23 cellular contexts compared by ENCODE assay signal in the genomic region with DNA sequence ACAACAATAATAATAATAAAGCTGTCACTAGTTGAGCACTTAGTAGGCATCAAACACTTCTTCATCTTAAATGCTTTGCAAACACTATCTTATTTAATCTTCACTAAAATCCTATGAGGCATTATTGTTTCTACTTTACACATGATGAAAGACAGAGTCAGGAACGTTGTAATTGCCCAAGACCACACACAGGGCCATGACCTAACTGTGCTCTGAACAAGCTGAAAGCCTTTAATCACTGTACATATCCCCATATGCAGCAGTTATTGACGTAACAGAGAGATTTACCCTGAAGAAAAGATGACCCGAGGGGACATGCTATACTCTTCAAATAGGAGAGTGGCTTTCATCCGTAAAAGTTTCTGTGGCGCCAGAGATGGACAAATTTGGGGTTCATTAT. TPM values are rescaled to one million over a fixed set of nuclear protein-coding genes. Genes with fewer than 3 reads are reported as not detected.
DNase-seq lines count a peak whose midpoint lies in the region; ATAC-seq and TF ChIP-seq lines count a peak whose summit lies in the region.
"Had no signal": no experiment of that assay in that cellular context is flagged by ENCODE, and none has a peak within 500 bp of the region (broad histone marks: within the 10 kb centered on the region; RNA-seq: fewer than 3 reads in every experiment).

No MANE protein-coding gene starts in this region.

- no peaks in the 10 kb centered on the region for H3K9me2 ChIP-seq in SK-N-SH

- 79% methylated on average over 5 of the region's 5 CpGs for WGBS in SK-N-SH (ENCODE audit: low lambda C conversion rate)

- H3K4me1 Mint-ChIP-seq in type B pancreatic cell (ENCODE audit: unreplicated experiment) = peaks cover 38% of the 10 kb centered on the region

- no peak overlapping the region for H3K4me2 ChIP-seq in SK-N-SH

- no peaks in the 10 kb centered on the region for H3K36me3 ChIP-seq in SK-N-SH (replicated peaks in 1 of 2; ENCODE audit: control insufficient read depth in 1 of 2, insufficient read depth in 2 of 2, low read length in 1 of 2)
- H3K36me3 ChIP-seq: gastrocnemius medialis, spleen, WERI-Rb-1 had no signal

- no peaks in the 10 kb centered on the region for H3K27me3 Mint-ChIP-seq in type B pancreatic cell
- H3K27me3 Mint-ChIP-seq: stimulated activated memory B cell treated with anti-CD40 and anti-IgM and Interleukin-4, amounts not matched to agents 10 μg/mL and 1 μg/mL and 100 μg/mL, for 72 hours had no signal

- peaks cover 11 to 24% of the 10 kb centered on the region in 2 experiments for H3K4me1 ChIP-seq in SK-N-SH (ENCODE audit: control insufficient read depth in 1 of 2, insufficient read depth in 2 of 2, low read depth in 1 of 2, low read length in 1 of 2)

- CTCF ChIA-PET in SK-N-SH (lab: Yijun Ruan, JAX) = no interaction called here

- H3K9ac ChIP-seq in SK-N-SH = no peak overlapping the region

- no peaks in the 10 kb centered on the region for H3K9me3 Mint-ChIP-seq in type B pancreatic cell
- H3K9me3 Mint-ChIP-seq: activated naive CD4-positive, alpha-beta T cell treated with anti-CD3 and anti-CD28 coated beads, Interleukin-2, amount 10 ng/mL, durations not matched to agents 7 days and 5 days; activated T-helper 1 cell treated with anti-CD3 and anti-CD28 coated beads, Interleukin-12 subunit alpha, Interleukin-12 subunit beta, Interleukin-2, Interleukin-4 antibody, amounts not matched to agents 30 ng/mL and 10 ng/mL and 1 ng/mL, durations not matched to agents 14 hours and 24 hours and 36 hours; natural killer cell treated with Interleukin-12 subunit alpha and Interleukin-12 subunit beta and Interleukin-15 and Interleukin-18, amount 100 ng/mL, for 72 hours; T-helper 1 cell treated with Interleukin-12 subunit alpha and Interleukin-12 subunit beta and Interleukin-4 antibody, amounts not matched to agents 30 μg/mL and 1 μg/mL, for 36 hours had no signal

- no peak for TF ChIP-seq CTCF in SK-N-SH (IDR thresholded peaks at IDR 0.05)
- TF ChIP-seq CTCF in fibroblast of mammary gland (conservative IDR thresholded peaks at IDR 0.05; ENCODE audit: control insufficient read depth, insufficient read depth, low read depth, low read length) = no peak
- no peak for TF ChIP-seq CTCF in type B pancreatic cell (conservative IDR thresholded peaks at IDR 0.05)

- no peak for TF ChIP-seq RAD21 in SK-N-SH (IDR thresholded peaks at IDR 0.05; ENCODE audit: low read length)

- no peaks in the 10 kb centered on the region for H4K20me1 ChIP-seq in SK-N-SH (ENCODE audit: insufficient read depth)

- H3K79me2 ChIP-seq in SK-N-SH (ENCODE audit: insufficient read depth) = peaks cover 70% of the 10 kb centered on the region

- no peak overlapping the region for H3K27ac Mint-ChIP-seq in type B pancreatic cell
- H3K27ac Mint-ChIP-seq: activated naive CD4-positive, alpha-beta T cell treated with anti-CD3 and anti-CD28 coated beads, Interleukin-2, amount 10 ng/mL, durations not matched to agents 7 days and 5 days; activated T-helper 1 cell treated with anti-CD3 and anti-CD28 coated beads, Interleukin-12 subunit alpha, Interleukin-12 subunit beta, Interleukin-2, Interleukin-4 antibody, amounts not matched to agents 30 ng/mL and 10 ng/mL and 1 ng/mL, durations not matched to agents 14 hours and 24 hours and 36 hours; natural killer cell treated with Interleukin-12 subunit alpha and Interleukin-12 subunit beta and Interleukin-15 and Interleukin-18, amount 100 ng/mL, for 72 hours; stimulated activated memory B cell treated with anti-CD40 and anti-IgM and Interleukin-4, amounts not matched to agents 10 μg/mL and 1 μg/mL and 100 μg/mL, for 72 hours had no signal

- DNase-seq in SK-N-SH = no peak
- DNase-seq in RPMI7951 (ENCODE audit: low read depth) = peak; percentile 28
- peak; percentile 82 for DNase-seq in fibroblast of mammary gland (ENCODE audit: low read depth)
- DNase-seq in type B pancreatic cell (ENCODE audit: extremely low spot score, unreplicated experiment) = no peak
- DNase-seq in COR-L47 (lab: John Stamatoyannopoulos, UW) = no peak
- DNase-seq in NCI-H524 treated with DMSO at 0.1 percent for 48 hours (lab: John Stamatoyannopoulos, UW) = no peak
- DNase-seq: activated naive CD4-positive, alpha-beta T cell treated with anti-CD3 and anti-CD28 coated beads, Interleukin-2, amount 10 ng/mL, durations not matched to agents 7 days and 5 days; caudate nucleus; DMS79 treated with DMSO at 0.1 percent for 48 hours; gastrocnemius medialis; left ventricle myocardium superior; NCI-H1417; NCI-H2081; spleen; stimulated activated CD4-positive, alpha-beta T cell treated with anti-CD3 and anti-CD28 coated beads, Interleukin-2, amount 100 ng/mL, for 48 hours; WERI-Rb-1 had no signal

- H3K4me3 ChIP-seq in SK-N-SH (ENCODE audit: low read depth in 2 of 2, low read length in 1 of 2) (no peak overlapping the region), fibroblast of mammary gland (ENCODE audit: control insufficient read depth, low read depth, low read length) (no peak overlapping the region)
- H3K4me3 ChIP-seq: gastrocnemius medialis, spleen had no signal

- H2AFZ ChIP-seq in SK-N-SH (ENCODE audit: low read depth) = no peak overlapping the region

- TF ChIP-seq EP300 in SK-N-SH (IDR thresholded peaks at IDR 0.05; ENCODE audit: borderline replicate concordance in 1 of 2, low read depth in 1 of 2, low read length in 1 of 2) = no peak

- no peaks in the 10 kb centered on the region for H3K27me3 ChIP-seq in SK-N-SH (ENCODE audit: insufficient read depth)
- H3K27me3 ChIP-seq: gastrocnemius medialis, spleen had no signal

- H3F3A ChIP-seq in SK-N-SH (replicated peaks; ENCODE audit: insufficient read depth) = peaks cover 41% of the 10 kb centered on the region

- peaks cover 8% of the 10 kb centered on the region for H3K36me3 Mint-ChIP-seq in type B pancreatic cell
- H3K36me3 Mint-ChIP-seq: activated naive CD4-positive, alpha-beta T cell treated with anti-CD3 and anti-CD28 coated beads, Interleukin-2, amount 10 ng/mL, durations not matched to agents 7 days and 5 days; natural killer cell treated with Interleukin-12 subunit alpha and Interleukin-12 subunit beta and Interleukin-15 and Interleukin-18, amount 100 ng/mL, for 72 hours; stimulated activated memory B cell treated with anti-CD40 and anti-IgM and Interleukin-4, amounts not matched to agents 10 μg/mL and 1 μg/mL and 100 μg/mL, for 72 hours had no signal

- ATAC-seq in SK-N-SH treated with all-trans-retinoic acid at 6 μM for 48 hours (no peak), HG03342 (IDR thresholded peaks at IDR 0.05; ENCODE audit: unreplicated experiment) (no peak)
- ATAC-seq: gastrocnemius medialis; HCT116; left ventricle myocardium superior; natural killer cell treated with Interleukin-12 subunit alpha and Interleukin-12 subunit beta and Interleukin-15 and Interleukin-18, amount 100 ng/mL, for 72 hours; stimulated activated memory B cell treated with anti-CD40 and anti-IgM and Interleukin-4, amounts not matched to agents 10 μg/mL and 1 μg/mL and 100 μg/mL, for 72 hours had no signal

- POLR2A ChIA-PET in SK-N-SH (lab: Yijun Ruan, JAX) = no interaction called here

- no peaks in the 10 kb centered on the region for H3K9me3 ChIP-seq in SK-N-SH
- H3K9me3 ChIP-seq: gastrocnemius medialis, spleen had no signal

- peak overlapping the region; percentile 9 for H3K4me3 Mint-ChIP-seq in type B pancreatic cell
- H3K4me3 Mint-ChIP-seq: activated naive CD4-positive, alpha-beta T cell treated with anti-CD3 and anti-CD28 coated beads, Interleukin-2, amount 10 ng/mL, durations not matched to agents 7 days and 5 days; activated T-helper 1 cell treated with anti-CD3 and anti-CD28 coated beads, Interleukin-12 subunit alpha, Interleukin-12 subunit beta, Interleukin-2, Interleukin-4 antibody, amounts not matched to agents 30 ng/mL and 10 ng/mL and 1 ng/mL, durations not matched to agents 14 hours and 24 hours and 36 hours; natural killer cell treated with Interleukin-12 subunit alpha and Interleukin-12 subunit beta and Interleukin-15 and Interleukin-18, amount 100 ng/mL, for 72 hours; stimulated activated memory B cell treated with anti-CD40 and anti-IgM and Interleukin-4, amounts not matched to agents 10 μg/mL and 1 μg/mL and 100 μg/mL, for 72 hours; T-helper 1 cell treated with Interleukin-12 subunit alpha and Interleukin-12 subunit beta and Interleukin-4 antibody, amounts not matched to agents 30 μg/mL and 1 μg/mL, for 36 hours had no signal

- H3K27ac ChIP-seq in SK-N-SH (ENCODE audit: low read depth in 2 of 2, low read length in 1 of 2) = peak overlapping the region in 1 of 2 experiments; percentile 100; a peak in 2 of 4 replicates
- H3K27ac ChIP-seq: gastrocnemius medialis, WERI-Rb-1 had no signal

TF ChIP-seq in SK-N-SH treated with all-trans-retinoic acid at 6 μM for 48 hours, 23 proteins besides CTCF, POLR2A, EP300 and RAD21:
- TF ChIP-seq ZNF70 (CRISPR knock-in tag; IDR thresholded peaks at IDR 0.05) = no peak
- 0 out of 2 replicates have a peak, but pooled peaks have one; percentile 11 for TF ChIP-seq ISL1 (CRISPR knock-in tag; IDR thresholded peaks at IDR 0.05)

TF ChIP-seq in SK-N-SH, 30 proteins besides CTCF, POLR2A, EP300 and RAD21 (continues in another document):
- TF ChIP-seq TCF12 (IDR thresholded peaks at IDR 0.05) (no peak), RFX5 (IDR thresholded peaks at IDR 0.05; ENCODE audit: low read length) (no peak), SIN3A (IDR thresholded peaks at IDR 0.05; ENCODE audit: borderline replicate concordance, low read depth, low read length) (no peak), NFIC (IDR thresholded peaks at IDR 0.05; ENCODE audit: borderline replicate concordance) (no peak), CHD2 (IDR thresholded peaks at IDR 0.05; ENCODE audit: low read length, partially characterized antibody) (no peak), MEF2A (IDR thresholded peaks at IDR 0.05; ENCODE audit: borderline replicate concordance, low read depth) (no peak)
- TF ChIP-seq, protein P1, sequence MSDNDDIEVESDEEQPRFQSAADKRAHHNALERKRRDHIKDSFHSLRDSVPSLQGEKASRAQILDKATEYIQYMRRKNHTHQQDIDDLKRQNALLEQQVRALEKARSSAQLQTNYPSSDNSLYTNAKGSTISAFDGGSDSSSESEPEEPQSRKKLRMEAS (IDR thresholded peaks at IDR 0.05; ENCODE audit: low read depth) = no peak
- TF ChIP-seq, protein P2, sequence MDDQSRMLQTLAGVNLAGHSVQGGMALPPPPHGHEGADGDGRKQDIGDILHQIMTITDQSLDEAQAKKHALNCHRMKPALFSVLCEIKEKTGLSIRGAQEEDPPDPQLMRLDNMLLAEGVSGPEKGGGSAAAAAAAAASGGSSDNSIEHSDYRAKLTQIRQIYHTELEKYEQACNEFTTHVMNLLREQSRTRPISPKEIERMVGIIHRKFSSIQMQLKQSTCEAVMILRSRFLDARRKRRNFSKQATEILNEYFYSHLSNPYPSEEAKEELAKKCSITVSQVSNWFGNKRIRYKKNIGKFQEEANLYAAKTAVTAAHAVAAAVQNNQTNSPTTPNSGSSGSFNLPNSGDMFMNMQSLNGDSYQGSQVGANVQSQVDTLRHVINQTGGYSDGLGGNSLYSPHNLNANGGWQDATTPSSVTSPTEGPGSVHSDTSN (IDR thresholded peaks at IDR 0.05) = no peak

RNA-seq across cellular contexts. Expression of a gene that starts 53.0 kb away (rescaled TPM):
- polyA plus RNA-seq in SK-N-SH (2012; rRNA removed) = 5.9 and 7.8 TPM in 2 replicates
- polyA plus RNA-seq in SK-N-SH (2012; cell fraction: cytosol; rRNA removed) = 8.4 and 10.4 TPM in 2 replicates
- polyA plus RNA-seq in SK-N-SH (2012; cell fraction: nucleus; rRNA removed) = 15.7 and 17.5 TPM in 2 replicates
- 63.0 and 64.2 TPM in 2 replicates for total RNA-seq in RPMI7951 (2014; rRNA removed; shearing (Covaris generic))
- 17.0 and 49.6 TPM in 2 replicates for total RNA-seq in type B pancreatic cell (ENCODE audit: low replicate concordance)

Comparison
In these comparisons a context has a peak if more than half of its experiments do, and no peak if none do; other contexts are left out.
1. DNase-seq: peak in RPMI7951 (single experiment) and fibroblast of mammary gland (single experiment); none in SK-N-SH (single experiment), type B pancreatic cell (single experiment), COR-L47 (single experiment) and NCI-H524 treated with DMSO at 0.1 percent for 48 hours (single experiment).